15 cellular contexts compared by ENCODE assay signal in the genomic region with DNA sequence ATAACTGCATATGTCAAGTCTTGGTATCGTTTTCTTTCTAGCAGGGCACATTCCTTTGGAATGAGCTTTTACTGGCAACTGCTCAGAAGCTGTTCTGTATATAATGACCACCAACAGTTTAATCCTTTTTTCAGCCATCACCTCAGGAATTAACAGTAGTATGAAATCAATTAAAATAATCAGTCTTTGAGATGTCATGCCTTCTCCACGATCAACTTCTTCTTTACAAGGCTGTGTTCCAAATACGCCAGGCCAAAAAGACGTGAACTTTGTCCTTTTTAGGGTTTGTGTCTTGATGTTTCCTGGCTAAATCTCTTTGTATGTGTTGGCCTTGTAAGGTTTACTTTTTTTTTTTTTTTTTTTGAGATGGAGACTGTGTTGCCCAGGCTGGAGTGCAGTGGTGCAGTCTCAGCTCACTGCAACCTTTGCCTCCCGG. TPM values are rescaled to one million over a fixed set of nuclear protein-coding genes. Genes with fewer than 3 reads are reported as not detected.
A peak's percentile ranks its signal among the peaks of the same experiment; 100 is the strongest.
DNase-seq lines count a peak whose midpoint lies in the region; ATAC-seq and TF ChIP-seq lines count a peak whose summit lies in the region.
"Had no signal": no experiment of that assay in that cellular context is flagged by ENCODE, and none has a peak within 500 bp of the region (broad histone marks: within the 10 kb centered on the region; RNA-seq: fewer than 3 reads in every experiment).

No MANE protein-coding gene starts in this region.

- CTCF ChIA-PET in WTC11 (lab: Charles Lee), result no interaction called here

- no peaks in the 10 kb centered on the region for H3K4me1 Mint-ChIP-seq in WTC11

- H3K27me3 Mint-ChIP-seq in WTC11 (ENCODE audit: low read depth), result no peaks in the 10 kb centered on the region

- ATAC-seq in WTC11, result no peak
- ATAC-seq in GM18861 (IDR thresholded peaks at IDR 0.05; ENCODE audit: unreplicated experiment), result no peak
- ATAC-seq: foreskin keratinocyte, natural killer cell had no signal

- no peak overlapping the region for H3K27ac Mint-ChIP-seq in WTC11
- H3K27ac Mint-ChIP-seq: natural killer cell had no signal

- in situ Hi-C loops in ACHN (cut with HindIII; ENCODE audit: low pct_ligation_motif_present, low pct_unique_long_range_greater_than_20kb, low sequenced_read_pairs), result no loop called here
- in situ Hi-C loops in astrocyte of the cerebellum (cut with HindIII; ENCODE audit: low sequenced_read_pairs), result no loop called here

- H3K9me3 Mint-ChIP-seq in WTC11, result no peaks in the 10 kb centered on the region

- no peak for TF ChIP-seq CTCF in astrocyte of the cerebellum (IDR thresholded peaks at IDR 0.05; ENCODE audit: low read depth, low read length, missing control alignments)
- no peak for TF ChIP-seq CTCF in WTC11 (IDR thresholded peaks at IDR 0.05)

- H3K36me3 Mint-ChIP-seq in WTC11, result peaks cover 6% of the 10 kb centered on the region
- H3K36me3 Mint-ChIP-seq: natural killer cell had no signal

- DNase-seq in ACHN (peak; percentile 45), HS-27A (ENCODE audit: low read depth) (peak; percentile 69), astrocyte of the cerebellum (ENCODE audit: low read depth) (peak; percentile 82), kidney glomerular epithelial cell (lab: John Stamatoyannopoulos, UW) (peak; percentile 28), HUDEP-2 (lab: John Stamatoyannopoulos, UW; ENCODE audit: unreplicated experiment in 76 of 76) (no peak), occipital lobe (lab: John Stamatoyannopoulos, UW) (no peak), WTC11 (ENCODE audit: low spot score) (no peak)
- DNase-seq: BE2C; central memory CD4-positive, alpha-beta T cell; GDM1; kidney; natural killer cell; stimulated activated CD8-positive, alpha-beta memory T cell treated with anti-CD3 and anti-CD28 coated beads, Interleukin-4, amount 100 ng/mL, for 48 hours had no signal

- POLR2A ChIA-PET in WTC11 (lab: Charles Lee), result interaction anchor here (0.6 kb wide), 1 partner anchor 370 kb away, joined by 3 read pairs; no protein-coding TSS in a partner anchor

- H3K4me3 ChIP-seq in astrocyte of the cerebellum (ENCODE audit: low read depth, low read length), result no peak overlapping the region

- no peak overlapping the region for H3K4me3 Mint-ChIP-seq in WTC11
- H3K4me3 Mint-ChIP-seq: natural killer cell had no signal

TF ChIP-seq in WTC11, 78 proteins besides CTCF, POLR2A, EP300 and RAD21:
- TF ChIP-seq TEAD4 (CRISPR knock-in tag; IDR thresholded peaks at IDR 0.05) (no peak), ZNF138 (CRISPR knock-in tag; conservative IDR thresholded peaks at IDR 0.05) (no peak), NR3C1 (CRISPR knock-in tag; conservative IDR thresholded peaks at IDR 0.05; ENCODE audit: low read depth) (no peak), FOXK1 (CRISPR knock-in tag; IDR thresholded peaks at IDR 0.05) (no peak), SOX15 (CRISPR knock-in tag; IDR thresholded peaks at IDR 0.05) (no peak), FOXP1 (CRISPR knock-in tag; IDR thresholded peaks at IDR 0.05; ENCODE audit: borderline replicate concordance) (no peak), SP1 (CRISPR knock-in tag; conservative IDR thresholded peaks at IDR 0.05) (no peak), PRRX2 (CRISPR knock-in tag; IDR thresholded peaks at IDR 0.05) (no peak), MYBL2 (CRISPR knock-in tag; IDR thresholded peaks at IDR 0.05) (no peak), ZNF423 (CRISPR knock-in tag; IDR thresholded peaks at IDR 0.05) (no peak), ZNF396 (CRISPR knock-in tag; IDR thresholded peaks at IDR 0.05; ENCODE audit: borderline replicate concordance) (no peak), ZSCAN18 (CRISPR knock-in tag; IDR thresholded peaks at IDR 0.05) (no peak), NFATC4 (CRISPR knock-in tag; IDR thresholded peaks at IDR 0.05) (no peak), GTF2I (CRISPR knock-in tag; conservative IDR thresholded peaks at IDR 0.05) (no peak), CREM (CRISPR knock-in tag; IDR thresholded peaks at IDR 0.05) (no peak), ZNF121 (CRISPR knock-in tag; IDR thresholded peaks at IDR 0.05) (no peak)
- TF ChIP-seq, protein P1, sequence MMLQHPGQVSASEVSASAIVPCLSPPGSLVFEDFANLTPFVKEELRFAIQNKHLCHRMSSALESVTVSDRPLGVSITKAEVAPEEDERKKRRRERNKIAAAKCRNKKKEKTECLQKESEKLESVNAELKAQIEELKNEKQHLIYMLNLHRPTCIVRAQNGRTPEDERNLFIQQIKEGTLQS (CRISPR knock-in tag; conservative IDR thresholded peaks at IDR 0.05), result no peak
- TF ChIP-seq, protein P2, sequence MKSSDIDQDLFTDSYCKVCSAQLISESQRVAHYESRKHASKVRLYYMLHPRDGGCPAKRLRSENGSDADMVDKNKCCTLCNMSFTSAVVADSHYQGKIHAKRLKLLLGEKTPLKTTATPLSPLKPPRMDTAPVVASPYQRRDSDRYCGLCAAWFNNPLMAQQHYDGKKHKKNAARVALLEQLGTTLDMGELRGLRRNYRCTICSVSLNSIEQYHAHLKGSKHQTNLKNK (CRISPR knock-in tag; IDR thresholded peaks at IDR 0.05), result no peak

RNA-seq across cellular contexts. Expression of gene ABCC1, which starts 54.9 kb away (rescaled TPM):
- total RNA-seq in occipital lobe (10.5 TPM), WTC11 (2021) (61.9 to 64.9 TPM (median 63.9 TPM) in 3 replicates)

Comparison
In these comparisons a context has a peak if more than half of its experiments do, and no peak if none do; other contexts are left out.
1. DNase-seq: peak in ACHN (single experiment), HS-27A (single experiment), astrocyte of the cerebellum (single experiment) and kidney glomerular epithelial cell (single experiment); none in HUDEP-2 (0 of 76), occipital lobe (single experiment) and WTC11 (single experiment).